8 cellular contexts compared by ENCODE assay signal in genomic region chr1:33295450-33296081, GRCh38. TPM values are rescaled to one million over a fixed set of nuclear protein-coding genes. Genes with fewer than 3 reads are reported as not detected.
A peak's percentile ranks its signal among the peaks of the same experiment; 100 is the strongest.
DNase-seq lines count a peak whose midpoint lies in the region; ATAC-seq, FAIRE-seq and TF ChIP-seq lines count a peak whose summit lies in the region.

No MANE protein-coding gene starts in this region.

- no peaks in the 10 kb centered on the region for H3K27me3 ChIP-seq in mammary epithelial cell (ENCODE audit: insufficient read depth, low read length)

- H3K27ac ChIP-seq in mammary epithelial cell (ENCODE audit: insufficient read depth, low read depth, low read length), result no peak overlapping the region
- no peak overlapping the region for H3K27ac ChIP-seq in kidney (ENCODE audit: low read depth in 2 of 2, low read length in 2 of 2)

- ATAC-seq in HG02763 (IDR thresholded peaks at IDR 0.05; ENCODE audit: unreplicated experiment) (peak; percentile 47), activated B cell treated with CpG ODN at 0.5 μM for 24 hours (ENCODE audit: low read depth) (peak; percentile 89), HG02623 (IDR thresholded peaks at IDR 0.05; ENCODE audit: unreplicated experiment) (no peak)

- no peaks in the 10 kb centered on the region for H3K9me3 ChIP-seq in mammary epithelial cell (replicated peaks; ENCODE audit: insufficient read depth, low read length)
- no peaks in the 10 kb centered on the region for H3K9me3 ChIP-seq in kidney (ENCODE audit: control insufficient read depth in 1 of 2, low read length in 2 of 2)

- H3K9ac ChIP-seq in mammary epithelial cell (ENCODE audit: insufficient read depth, low read length) (no peak overlapping the region), kidney (ENCODE audit: low read length in 2 of 2) (peak overlapping the region in 1 of 2 donors; percentile 13)

- FAIRE-seq in kidney (lab: Jason Lieb, UNC), result no peak

- no peaks in the 10 kb centered on the region for H4K20me1 ChIP-seq in mammary epithelial cell (ENCODE audit: insufficient read depth, low read length)

- in situ Hi-C loops in mammary epithelial cell (cut with MboI; ENCODE audit: low sequenced_read_pairs in 2 of 2), result loop anchor here (5.0 to 25.0 kb wide), 3 partner anchors 72 to 317 kb away; partner anchors contain the start of gene ZSCAN20 (in 1 of the 2)

- H3K4me1 ChIP-seq in mammary epithelial cell (ENCODE audit: insufficient read depth, low read length) (no peaks in the 10 kb centered on the region), kidney (ENCODE audit: control insufficient read depth in 1 of 2, insufficient read depth in 1 of 2, low read depth in 1 of 2, low read length in 2 of 2) (peaks cover 2 to 6% of the 10 kb centered on the region in 2 donors)

- H3K4me1 Mint-ChIP-seq in activated B cell treated with CpG ODN at 0.5 μM for 24 hours, result no peaks in the 10 kb centered on the region

- CTCF ChIA-PET in activated B cell treated with CpG ODN at 0.5 μM for 24 hours (lab: Charles Lee) (interaction anchor here (0.7 to 6.0 kb wide), 29 partner anchors 10 to 362 kb away, joined by 3 to 143 read pairs (median 4); partner anchors contain the start of gene ZSCAN20), mammary epithelial cell (lab: Charles Lee; ENCODE audit: low non-redundant PET) (interaction anchor here (0.6 to 1.1 kb wide), 10 partner anchors 11 to 176 kb away, joined by 3 to 10 read pairs (median 3); partner anchors contain the start of gene ZSCAN20)

- no peaks in the 10 kb centered on the region for H3K9me3 Mint-ChIP-seq in activated B cell treated with CpG ODN at 0.5 μM for 24 hours

- H3K4me3 ChIP-seq in mammary epithelial cell (replicated peaks in 1 of 3; ENCODE audit: insufficient read depth in 1 of 3, low read depth in 2 of 3, low read length in 3 of 3) (no peak overlapping the region), kidney (ENCODE audit: low read length in 2 of 2) (no peak overlapping the region)

- H3K36me3 Mint-ChIP-seq in activated B cell treated with CpG ODN at 0.5 μM for 24 hours (ENCODE audit: low read depth), result peaks cover 48% of the 10 kb centered on the region

- H3K4me3 Mint-ChIP-seq in activated B cell treated with CpG ODN at 0.5 μM for 24 hours, result no peak overlapping the region

- BruUV-seq in mammary epithelial cell (replicated peaks; lab: Mats Ljungman, UMichigan), result no TSS peak

- DNase-seq in EL, result peak; percentile 81
- DNase-seq in NCI-H2171 (lab: John Stamatoyannopoulos, UW), result peak; percentile 62
- DNase-seq in activated B cell treated with CpG ODN at 0.5 μM for 24 hours, result peak; percentile 76
- DNase-seq in mammary epithelial cell, result peak; percentile 76
- DNase-seq in kidney, result peak; percentile 93
- peak; percentile 84 for DNase-seq in stimulated activated CD4-positive, alpha-beta T cell treated with anti-CD3 and anti-CD28 coated beads, Interleukin-1b, Interleukin-23, amount 100 ng/mL, for 48 hours

- H3K27ac Mint-ChIP-seq in activated B cell treated with CpG ODN at 0.5 μM for 24 hours, result no peak overlapping the region

- peak; percentile 69 for TF ChIP-seq CTCF in activated B cell treated with CpG ODN at 0.5 μM for 24 hours (IDR thresholded peaks at IDR 0.05)
- TF ChIP-seq CTCF in mammary epithelial cell (conservative IDR thresholded peaks at IDR 0.05 in 1 of 2, IDR thresholded peaks at IDR 0.05 in 1 of 2; ENCODE audit: extremely low read depth in 1 of 2, insufficient read depth in 1 of 2, low read depth in 1 of 2, low read length in 2 of 2), result peak; percentile 94 to 97
- TF ChIP-seq CTCF in kidney (IDR thresholded peaks at IDR 0.05; ENCODE audit: borderline replicate concordance, extremely low read depth, insufficient read depth), result peak; percentile 97

- no peak overlapping the region for H3K4me2 ChIP-seq in mammary epithelial cell (ENCODE audit: insufficient read depth, low read depth, low read length)

- WGBS in mammary epithelial cell (ENCODE audit: low coverage, missing lambda C conversion rate), result 25% methylated on average over 6 of the region's 12 CpGs

- POLR2A ChIA-PET in activated B cell treated with CpG ODN at 0.5 μM for 24 hours (lab: Charles Lee), result interaction anchor here (2.0 kb wide), 1 partner anchor 176 kb away, joined by 6 read pairs; the partner anchor contains the start of gene ZSCAN20

- H3K36me3 ChIP-seq in mammary epithelial cell (ENCODE audit: insufficient read depth, low read length) (no peaks in the 10 kb centered on the region), kidney (ENCODE audit: control insufficient read depth in 1 of 2, insufficient read depth in 2 of 2, low read length in 2 of 2) (peaks cover 8 to 33% of the 10 kb centered on the region in 2 donors)

- H3K79me2 ChIP-seq in mammary epithelial cell (ENCODE audit: insufficient read depth, low read length), result peaks cover 3% of the 10 kb centered on the region

- H2AFZ ChIP-seq in mammary epithelial cell (ENCODE audit: low read depth, low read length), result no peak overlapping the region

- H3K27me3 Mint-ChIP-seq in activated B cell treated with CpG ODN at 0.5 μM for 24 hours, result no peaks in the 10 kb centered on the region

- dilution Hi-C loops in mammary epithelial cell (cut with HindIII; ENCODE audit: low sequenced_read_pairs), result no loop called here

- intact Hi-C loops in activated B cell treated with CpG ODN at 0.5 μM for 24 hours (cut with micrococcal nuclease), result loop anchor here (1.0 to 5.0 kb wide), 8 partner anchors 38 to 363 kb away; partner anchors contain the start of gene ZNF362
- intact Hi-C loops in mammary epithelial cell (cut with micrococcal nuclease), result loop anchor here (1.0 kb wide), 6 partner anchors 72 to 318 kb away; no protein-coding TSS in a partner anchor
- intact Hi-C loops in kidney (cut with DNase I), result loop anchor here (5.0 kb wide), 1 partner anchor 72 kb away; no protein-coding TSS in a partner anchor

RNA-seq across cellular contexts. Expression of gene A3GALT2, which starts 25.3 kb away (rescaled TPM):
- not detected in 2 replicates for total RNA-seq in activated B cell treated with CpG ODN at 0.5 μM for 24 hours
- not detected for total RNA-seq in mammary epithelial cell
- not detected for polyA plus RNA-seq in mammary epithelial cell
- not detected for polyA minus RNA-seq in mammary epithelial cell
- total RNA-seq in kidney, result not detected
- not detected for polyA plus RNA-seq in kidney (ENCODE audit: insufficient read depth, low read depth, low replicate concordance)

RNA-seq across cellular contexts. Expression of gene ZNF362, which starts 39.3 kb away (rescaled TPM):
- 14.1 and 17.7 TPM in 2 replicates for total RNA-seq in activated B cell treated with CpG ODN at 0.5 μM for 24 hours
- 10 to 100 TPM in 1 of 2 donors, 1 to 10 TPM in 1; 8.5 to 12.4 TPM for total RNA-seq in mammary epithelial cell
- polyA plus RNA-seq in mammary epithelial cell, result 5.3 TPM
- polyA minus RNA-seq in mammary epithelial cell, result 5.8 TPM
- total RNA-seq in kidney, result 36.9 TPM
- polyA plus RNA-seq in kidney (ENCODE audit: insufficient read depth, low read depth, low replicate concordance), result 17.4 TPM
